Comparison of ENCODE assay signal across 26 cellular contexts in genomic region chr2:42112418-42112817, GRCh38. TPM values are rescaled to one million over a fixed set of nuclear protein-coding genes. Genes with fewer than 3 reads are reported as not detected.
DNase-seq lines count a peak whose midpoint lies in the region; ATAC-seq and TF ChIP-seq lines count a peak whose summit lies in the region.
"Had no signal": no experiment of that assay in that cellular context is flagged by ENCODE, and none has a peak within 500 bp of the region (broad histone marks: within the 10 kb centered on the region; RNA-seq: fewer than 3 reads in every experiment).

No MANE protein-coding gene starts in this region.

- H3K36me3 ChIP-seq in PC-9 (ENCODE audit: low read depth) (no peaks in the 10 kb centered on the region), esophagus muscularis mucosa (no peaks in the 10 kb centered on the region)
- H3K36me3 ChIP-seq: BLaER1 treated with 17β-estradiol and CSF1 and Interleukin-3, amounts not matched to agents 10 nM and 100 nM; Peyer's patch had no signal

- H3K27ac Mint-ChIP-seq in CD4-positive, alpha-beta T cell, result peak overlapping the region; percentile 30
- peak overlapping the region; percentile 30 for H3K27ac Mint-ChIP-seq in central memory CD8-positive, alpha-beta T cell (ENCODE audit: low read depth)
- peak overlapping the region in 2 of 3 experiments; percentile 15 to 33 for H3K27ac Mint-ChIP-seq in nephron

- peak overlapping the region; percentile 62 for H2AFZ ChIP-seq in PC-9

- CTCF ChIA-PET in CD4-positive, alpha-beta T cell (lab: Charles Lee), result no interaction called here
- CTCF ChIA-PET in PC-9 (lab: Charles Lee), result interaction anchor here (0.5 to 0.6 kb wide), 2 partner anchors 273 to 1429 kb away, joined by 3 read pairs; no protein-coding TSS in a partner anchor

- H3K79me2 ChIP-seq in PC-9 (ENCODE audit: low read depth), result no peaks in the 10 kb centered on the region

- H3K27ac ChIP-seq in CD4-positive, alpha-beta T cell (ENCODE audit: low read depth, low read length), result no peak overlapping the region
- peak overlapping the region; percentile 66 for H3K27ac ChIP-seq in PC-9
- H3K27ac ChIP-seq in esophagus muscularis mucosa (replicated peaks in 1 of 4), result no peak overlapping the region
- H3K27ac ChIP-seq: BLaER1 treated with 17β-estradiol and CSF1 and Interleukin-3, amounts not matched to agents 10 nM and 100 nM; HL-60; Peyer's patch; SK-N-MC had no signal

- peaks cover 43% of the 10 kb centered on the region for H3K4me1 ChIP-seq in PC-9 (replicated peaks; ENCODE audit: insufficient read depth)
- peaks cover 11 to 28% (median 21%) of the 10 kb centered on the region in 4 donors for H3K4me1 ChIP-seq in esophagus muscularis mucosa

- H3K9me3 Mint-ChIP-seq in CD4-positive, alpha-beta T cell, result no peaks in the 10 kb centered on the region
- no peaks in the 10 kb centered on the region for H3K9me3 Mint-ChIP-seq in central memory CD8-positive, alpha-beta T cell
- H3K9me3 Mint-ChIP-seq in nephron, result no peaks in the 10 kb centered on the region
- H3K9me3 Mint-ChIP-seq: IgD-negative memory B cell had no signal

- H3K9me2 ChIP-seq in PC-9 (ENCODE audit: insufficient read depth), result no peaks in the 10 kb centered on the region

- no peaks in the 10 kb centered on the region for H3K27me3 ChIP-seq in CD4-positive, alpha-beta T cell (ENCODE audit: control insufficient read depth, insufficient read depth, low read length)
- H3K27me3 ChIP-seq in PC-9 (ENCODE audit: insufficient read depth, low read depth) (no peaks in the 10 kb centered on the region), esophagus muscularis mucosa (no peaks in the 10 kb centered on the region)
- H3K27me3 ChIP-seq: BLaER1 treated with 17β-estradiol and CSF1 and Interleukin-3, amounts not matched to agents 10 nM and 100 nM; Peyer's patch had no signal

- no peak overlapping the region for H3K4me3 Mint-ChIP-seq in CD4-positive, alpha-beta T cell
- no peak overlapping the region for H3K4me3 Mint-ChIP-seq in central memory CD8-positive, alpha-beta T cell
- H3K4me3 Mint-ChIP-seq in nephron, result no peak overlapping the region

- no TSS peak for BruUV-seq in PC-9 (replicated peaks; lab: Mats Ljungman, UMichigan)

- H3K9me3 ChIP-seq in CD4-positive, alpha-beta T cell (ENCODE audit: control insufficient read depth, low read length), result no peaks in the 10 kb centered on the region
- no peaks in the 10 kb centered on the region for H3K9me3 ChIP-seq in PC-9 (ENCODE audit: insufficient read depth, low read depth)
- H3K9me3 ChIP-seq in esophagus muscularis mucosa, result no peaks in the 10 kb centered on the region
- H3K9me3 ChIP-seq: BLaER1 treated with 17β-estradiol and CSF1 and Interleukin-3, amounts not matched to agents 10 nM and 100 nM; Peyer's patch had no signal

- WGBS in esophagus muscularis mucosa, result 91% methylated on average over 3 of the region's 3 CpGs

- no peaks in the 10 kb centered on the region for H3K36me3 Mint-ChIP-seq in CD4-positive, alpha-beta T cell (ENCODE audit: low read depth)
- no peaks in the 10 kb centered on the region for H3K36me3 Mint-ChIP-seq in central memory CD8-positive, alpha-beta T cell (ENCODE audit: insufficient read depth)
- H3K36me3 Mint-ChIP-seq in nephron (ENCODE audit: low read depth), result no peaks in the 10 kb centered on the region

- H3F3A ChIP-seq in PC-9 (ENCODE audit: insufficient read depth, low read depth), result peaks cover 32% of the 10 kb centered on the region

- no peaks in the 10 kb centered on the region for H3K27me3 Mint-ChIP-seq in CD4-positive, alpha-beta T cell
- no peaks in the 10 kb centered on the region for H3K27me3 Mint-ChIP-seq in central memory CD8-positive, alpha-beta T cell
- no peaks in the 10 kb centered on the region for H3K27me3 Mint-ChIP-seq in nephron (ENCODE audit: low read depth)
- H3K27me3 Mint-ChIP-seq: IgD-negative memory B cell had no signal

- H3K4me1 Mint-ChIP-seq in CD4-positive, alpha-beta T cell (ENCODE audit: low read depth), result peaks cover 47% of the 10 kb centered on the region
- peaks cover 32% of the 10 kb centered on the region for H3K4me1 Mint-ChIP-seq in central memory CD8-positive, alpha-beta T cell
- peaks cover 45% of the 10 kb centered on the region for H3K4me1 Mint-ChIP-seq in nephron

- ATAC-seq in CD4-positive, alpha-beta T cell (ENCODE audit: poor library complexity), result no peak
- no peak for ATAC-seq in central memory CD8-positive, alpha-beta T cell (replicated peaks; ENCODE audit: extremely low read depth, poor library complexity, severe bottlenecking)
- ATAC-seq: HCT116 had no signal

- POLR2A ChIA-PET in CD4-positive, alpha-beta T cell (lab: Charles Lee), result interaction anchor here (3.7 to 13.7 kb wide), 2 partner anchors 12 to 13 kb away, joined by 20 to 255 read pairs; no protein-coding TSS in a partner anchor
- POLR2A ChIA-PET in PC-9 (lab: Charles Lee; ENCODE audit: unreplicated experiment), result interaction anchor here (0.6 kb wide), 1 partner anchor 1484 kb away, joined by 9 read pairs; no protein-coding TSS in a partner anchor

- no peaks in the 10 kb centered on the region for H4K20me1 ChIP-seq in PC-9 (ENCODE audit: insufficient read depth)
- H4K20me1 ChIP-seq: BLaER1 treated with 17β-estradiol and CSF1 and Interleukin-3, amounts not matched to agents 10 nM and 100 nM had no signal

- peak overlapping the region; percentile 50 for H3K4me2 ChIP-seq in PC-9

- no peak for TF ChIP-seq EP300 in esophagus muscularis mucosa (IDR thresholded peaks at IDR 0.05)

- intact Hi-C loops in CD4-positive, alpha-beta T cell (cut with DNase I, micrococcal nuclease), result no loop called here
- intact Hi-C loops in PC-9 (cut with micrococcal nuclease; ENCODE audit: unreplicated experiment), result no loop called here
- intact Hi-C loops in esophagus muscularis mucosa (cut with DNase I), result no loop called here

- H3K4me3 ChIP-seq in PC-9 (no peak overlapping the region), esophagus muscularis mucosa (no peak overlapping the region)
- H3K4me3 ChIP-seq: BLaER1 treated with 17β-estradiol and CSF1 and Interleukin-3, amounts not matched to agents 10 nM and 100 nM; Peyer's patch; SK-N-MC had no signal

- no peak for DNase-seq in CD4-positive, alpha-beta T cell
- DNase-seq in PC-9, result peak in 1 of 2 experiments; percentile 65
- no peak for DNase-seq in central memory CD8-positive, alpha-beta T cell (ENCODE audit: low spot score in 2 of 2)
- no peak for DNase-seq in UCSD-AML1 (lab: John Stamatoyannopoulos, UW; ENCODE audit: unreplicated experiment)
- no peak for DNase-seq in NCI-H2227 treated with DMSO at 0.1 percent for 48 hours (lab: John Stamatoyannopoulos, UW)
- DNase-seq in esophagus muscularis mucosa (ENCODE audit: extremely low spot score), result no peak
- DNase-seq in superior temporal gyrus (ENCODE audit: extremely low spot score), result no peak
- DNase-seq: AML-193; Calu3; DMS153; DND-41; NCI-H1092; NCI-H1436; NCI-H187; NCI-H446; NCI-H526; NCI-H82; NK-92 treated with Interleukin-12 subunit alpha and Interleukin-12 subunit beta, amount 100 ng/mL, for 24 hours; Peyer's patch; SIG-M5 had no signal

- TF ChIP-seq POLR2A in esophagus muscularis mucosa (IDR thresholded peaks at IDR 0.05; ENCODE audit: low read depth), result no peak

- TF ChIP-seq CTCF in CD4-positive, alpha-beta T cell (IDR thresholded peaks at IDR 0.05), result no peak
- TF ChIP-seq CTCF in PC-9 (conservative IDR thresholded peaks at IDR 0.05) (no peak), nephron (IDR thresholded peaks at IDR 0.05; ENCODE audit: unreplicated experiment in 3 of 3) (no peak), esophagus muscularis mucosa (IDR thresholded peaks at IDR 0.05) (no peak)

RNA-seq across cellular contexts. Expression of gene EML4, which starts 56.7 kb away (rescaled TPM):
- 100 to 1,000 TPM; 219 to 228 TPM for total RNA-seq in CD4-positive, alpha-beta T cell
- total RNA-seq in PC-9 (2021) (52.0 and 64.1 TPM in 2 replicates), esophagus muscularis mucosa (10 to 100 TPM; 14.5 to 23.2 (median 17.8) TPM)
